ENCODE assay signal across 36 cellular contexts in genomic region chr10:81655986-81656385, GRCh38.
"Had no signal": no experiment of that assay in that cellular context is flagged by ENCODE, and none has a peak within 500 bp of the region (broad histone marks: within the 10 kb centered on the region; RNA-seq: fewer than 3 reads in every experiment).

No MANE protein-coding gene starts in this region.

- H3K4me3 Mint-ChIP-seq: activated B cell treated with CpG ODN at 0.5 μM for 24 hours; activated CD4-positive, alpha-beta memory T cell treated with anti-CD3 and anti-CD28 coated beads for 36 hours; activated CD4-positive, alpha-beta T cell treated with anti-CD3 and anti-CD28 coated beads, Interleukin-2, amount 10 ng/mL, durations not matched to agents 24 days and 14 days; activated CD8-positive, alpha-beta T cell treated with anti-CD3 and anti-CD28 coated beads for 36 hours; activated naive CD4-positive, alpha-beta T cell treated with anti-CD3 and anti-CD28 coated beads for 36 hours; activated naive CD8-positive, alpha-beta T cell treated with anti-CD3 and anti-CD28 coated beads for 36 hours; activated T-cell treated with anti-CD3 and anti-CD28 coated beads, Interleukin-2, amount 50 U/mL, for 4 hours; activated T-cell treated with anti-CD3 and anti-CD28 coated beads, Interleukin-2, amount 50 U/mL, for 72 hours; activated T-helper 1 cell treated with anti-CD3 and anti-CD28 coated beads, Interleukin-12 subunit alpha, Interleukin-12 subunit beta, Interleukin-2, Interleukin-4 antibody, amounts not matched to agents 30 ng/mL and 10 ng/mL and 1 ng/mL, durations not matched to agents 14 hours and 24 hours and 36 hours; activated T-helper 17 cell treated with anti-CD3 and anti-CD28 coated beads, Interleukin-2, amount 50 U/mL, for 72 hours; brain; central memory CD8-positive, alpha-beta T cell; T-helper 1 cell treated with Interleukin-12 subunit alpha and Interleukin-12 subunit beta and Interleukin-4 antibody, amounts not matched to agents 30 μg/mL and 1 μg/mL, for 36 hours; T-helper 2 cell treated with Interferon-gamma antibody and Interleukin-4, amounts not matched to agents 5 μg/mL and 100 μg/mL, for 36 hours had no signal

- ATAC-seq: activated CD8-positive, alpha-beta T cell treated with anti-CD3 and anti-CD28 coated beads for 36 hours; activated naive CD4-positive, alpha-beta T cell treated with anti-CD3 and anti-CD28 coated beads, Interleukin-2, amount 50 U/mL, for 72 hours; activated T-cell treated with anti-CD3 and anti-CD28 coated beads, Interleukin-2, amount 50 U/mL, for 4 hours; activated T-cell treated with anti-CD3 and anti-CD28 coated beads, Interleukin-2, amount 50 U/mL, for 72 hours; activated T-helper 17 cell treated with anti-CD3 and anti-CD28 coated beads, Interleukin-2, amount 50 U/mL, for 72 hours had no signal

- H3K4me1 Mint-ChIP-seq: activated B cell treated with CpG ODN at 0.5 μM for 24 hours; activated CD4-positive, alpha-beta T cell treated with anti-CD3 and anti-CD28 coated beads, Interleukin-2, amount 10 ng/mL, durations not matched to agents 24 days and 14 days; activated naive CD8-positive, alpha-beta T cell treated with anti-CD3 and anti-CD28 coated beads for 36 hours; activated T-helper 17 cell treated with anti-CD3 and anti-CD28 coated beads, Interleukin-2, amount 50 U/mL, for 72 hours; brain; central memory CD8-positive, alpha-beta T cell had no signal

- H3K27me3 ChIP-seq: adrenal gland, ascending aorta, cardiac muscle cell had no signal

- H3K27ac Mint-ChIP-seq: activated B cell treated with CpG ODN at 0.5 μM for 24 hours; activated CD4-positive, alpha-beta memory T cell treated with anti-CD3 and anti-CD28 coated beads for 36 hours; activated CD4-positive, alpha-beta T cell treated with anti-CD3 and anti-CD28 coated beads, Interleukin-2, amount 10 ng/mL, durations not matched to agents 24 days and 14 days; activated CD8-positive, alpha-beta T cell treated with anti-CD3 and anti-CD28 coated beads for 36 hours; activated naive CD4-positive, alpha-beta T cell treated with anti-CD3 and anti-CD28 coated beads for 36 hours; activated naive CD4-positive, alpha-beta T cell treated with anti-CD3 and anti-CD28 coated beads, Interleukin-2, amount 50 U/mL, for 72 hours; activated naive CD8-positive, alpha-beta T cell treated with anti-CD3 and anti-CD28 coated beads for 36 hours; activated T-cell treated with anti-CD3 and anti-CD28 coated beads, Interleukin-2, amount 50 U/mL, for 72 hours; activated T-helper 1 cell treated with anti-CD3 and anti-CD28 coated beads, Interleukin-12 subunit alpha, Interleukin-12 subunit beta, Interleukin-2, Interleukin-4 antibody, amounts not matched to agents 30 ng/mL and 10 ng/mL and 1 ng/mL, durations not matched to agents 14 hours and 24 hours and 36 hours; activated T-helper 17 cell treated with anti-CD3 and anti-CD28 coated beads, Interleukin-2, amount 50 U/mL, for 72 hours; brain; T-helper 1 cell treated with Interleukin-12 subunit alpha and Interleukin-12 subunit beta and Interleukin-4 antibody, amounts not matched to agents 30 μg/mL and 1 μg/mL, for 36 hours; T-helper 2 cell treated with Interferon-gamma antibody and Interleukin-4, amounts not matched to agents 5 μg/mL and 100 μg/mL, for 36 hours had no signal

- H3K4me1 ChIP-seq: adrenal gland, ascending aorta had no signal

- H3K9me3 Mint-ChIP-seq: activated CD4-positive, alpha-beta T cell treated with anti-CD3 and anti-CD28 coated beads, Interleukin-2, amount 10 ng/mL, durations not matched to agents 24 days and 14 days had no signal

- H3K36me3 ChIP-seq: adrenal gland, ascending aorta, cardiac muscle cell had no signal

- H3K36me3 Mint-ChIP-seq: activated CD4-positive, alpha-beta memory T cell treated with anti-CD3 and anti-CD28 coated beads for 36 hours; activated naive CD8-positive, alpha-beta T cell treated with anti-CD3 and anti-CD28 coated beads for 36 hours; brain had no signal

- H3K27ac ChIP-seq: adrenal gland, ascending aorta, cardiac muscle cell, VCaP had no signal

- H3K9me3 ChIP-seq: adrenal gland had no signal

- H3K27me3 Mint-ChIP-seq: activated B cell treated with CpG ODN at 0.5 μM for 24 hours; activated CD4-positive, alpha-beta memory T cell treated with anti-CD3 and anti-CD28 coated beads for 36 hours; activated CD4-positive, alpha-beta T cell treated with anti-CD3 and anti-CD28 coated beads, Interleukin-2, amount 10 ng/mL, durations not matched to agents 24 days and 14 days; activated CD8-positive, alpha-beta T cell treated with anti-CD3 and anti-CD28 coated beads for 36 hours; activated naive CD8-positive, alpha-beta T cell treated with anti-CD3 and anti-CD28 coated beads for 36 hours; activated T-helper 17 cell treated with anti-CD3 and anti-CD28 coated beads, Interleukin-2, amount 50 U/mL, for 72 hours; central memory CD8-positive, alpha-beta T cell had no signal

- DNase-seq: activated B cell treated with CpG ODN at 0.5 μM for 24 hours; activated CD4-positive, alpha-beta memory T cell treated with anti-CD3 and anti-CD28 coated beads for 36 hours; activated CD4-positive, alpha-beta T cell treated with anti-CD3 and anti-CD28 coated beads for 4 hours; activated CD4-positive, alpha-beta T cell treated with anti-CD3 and anti-CD28 coated beads, Interleukin-2, amount 10 ng/mL, durations not matched to agents 24 days and 14 days; activated CD4-positive, alpha-beta T cell treated with anti-CD3 and anti-CD28 coated beads, Interleukin-2, amount 50 U/mL, for 1 hour; activated CD4-positive, alpha-beta T cell treated with anti-CD3 and anti-CD28 coated beads, Interleukin-2, amount 50 U/mL, for 4 hours; activated CD4-positive, CD25-positive, alpha-beta regulatory T cell treated with anti-CD3 and anti-CD28 coated beads, Interleukin-2, amount 50 U/mL, for 72 hours; activated CD8-positive, alpha-beta memory T cell treated with anti-CD3 and anti-CD28 coated beads, Interleukin-2, amount 50 U/mL, for 4 hours; activated CD8-positive, alpha-beta T cell treated with anti-CD3 and anti-CD28 coated beads for 36 hours; activated effector memory CD4-positive, alpha-beta T cell treated with anti-CD3 and anti-CD28 coated beads, Interleukin-2, amount 50 U/mL, for 16 hours; activated gamma-delta T cell treated with Interleukin-2 at 50 U/mL for 16 hours; activated naive CD4-positive, alpha-beta T cell; activated naive CD4-positive, alpha-beta T cell treated with anti-CD3 and anti-CD28 coated beads for 36 hours; activated naive CD4-positive, alpha-beta T cell treated with anti-CD3 and anti-CD28 coated beads, Interleukin-2, amount 50 U/mL, for 16 hours; activated naive CD8-positive, alpha-beta T cell treated with anti-CD3 and anti-CD28 coated beads for 36 hours; activated T-cell treated with anti-CD3 and anti-CD28 coated beads for 4 hours; activated T-cell treated with anti-CD3 and anti-CD28 coated beads, Interleukin-2, amount 50 U/mL, for 1 hour; activated T-cell treated with anti-CD3 and anti-CD28 coated beads, Interleukin-2, amount 50 U/mL, for 4 hours; activated T-cell treated with anti-CD3 and anti-CD28 coated beads, Interleukin-2, amount 50 U/mL, for 72 hours; adrenal gland; amniotic stem cell; caudate nucleus; SW 1271; T-helper 1 cell; T-helper 2 cell; T-helper 9 cell had no signal

- H3K4me3 ChIP-seq: adrenal gland, ascending aorta, cardiac muscle cell had no signal
